Comparison of ENCODE assay signal across 20 cellular contexts in genomic region chr18:64273724-64274123, GRCh38.
"Had no signal": no experiment of that assay in that cellular context is flagged by ENCODE, and none has a peak within 500 bp of the region (broad histone marks: within the 10 kb centered on the region; RNA-seq: fewer than 3 reads in every experiment).

No MANE protein-coding gene starts in this region.

- H3K4me1 ChIP-seq: psoas muscle, right atrium auricular region had no signal

- ATAC-seq: activated CD4-positive, alpha-beta T cell treated with anti-CD3 and anti-CD28 coated beads for 36 hours; left lobe of liver; lower lobe of right lung; psoas muscle; T-cell had no signal

- H3K9me3 ChIP-seq: lower lobe of right lung, psoas muscle, right atrium auricular region, spleen, thoracic aorta had no signal

- H3K4me3 ChIP-seq: lower lobe of right lung, psoas muscle, right atrium auricular region, spleen, thoracic aorta had no signal

- H3K36me3 ChIP-seq: lower lobe of right lung, right atrium auricular region, spleen, thoracic aorta had no signal

- H3K27ac ChIP-seq: lower lobe of right lung, psoas muscle, right atrium auricular region, spleen, thoracic aorta had no signal

- DNase-seq: activated CD4-positive, alpha-beta T cell treated with anti-CD3 and anti-CD28 coated beads for 36 hours; activated CD4-positive, alpha-beta T cell treated with anti-CD3 and anti-CD28 coated beads, Interleukin-2, amount 50 U/mL, for 4 hours; activated naive CD4-positive, alpha-beta T cell treated with Interleukin-2 at 50 U/mL for 16 hours; activated naive CD8-positive, alpha-beta T cell treated with anti-CD3 and anti-CD28 coated beads for 36 hours; activated T-cell treated with anti-CD3 and anti-CD28 coated beads, Interleukin-2, amount 50 U/mL, for 48 hours; central memory CD4-positive, alpha-beta T cell; dermis blood vessel endothelial cell; effector CD8-positive, alpha-beta T cell; foreskin melanocyte; immature natural killer cell; lower lobe of right lung; naive B cell; psoas muscle; spleen; stimulated activated CD4-positive, alpha-beta T cell treated with anti-CD3 and anti-CD28 coated beads, Interleukin-4, amount 100 ng/mL, for 1 hour; stimulated activated naive CD4-positive, alpha-beta T cell; T-cell had no signal

- H3K27me3 ChIP-seq: right atrium auricular region, spleen had no signal
